22 cellular contexts compared by ENCODE assay signal in the genomic region with DNA sequence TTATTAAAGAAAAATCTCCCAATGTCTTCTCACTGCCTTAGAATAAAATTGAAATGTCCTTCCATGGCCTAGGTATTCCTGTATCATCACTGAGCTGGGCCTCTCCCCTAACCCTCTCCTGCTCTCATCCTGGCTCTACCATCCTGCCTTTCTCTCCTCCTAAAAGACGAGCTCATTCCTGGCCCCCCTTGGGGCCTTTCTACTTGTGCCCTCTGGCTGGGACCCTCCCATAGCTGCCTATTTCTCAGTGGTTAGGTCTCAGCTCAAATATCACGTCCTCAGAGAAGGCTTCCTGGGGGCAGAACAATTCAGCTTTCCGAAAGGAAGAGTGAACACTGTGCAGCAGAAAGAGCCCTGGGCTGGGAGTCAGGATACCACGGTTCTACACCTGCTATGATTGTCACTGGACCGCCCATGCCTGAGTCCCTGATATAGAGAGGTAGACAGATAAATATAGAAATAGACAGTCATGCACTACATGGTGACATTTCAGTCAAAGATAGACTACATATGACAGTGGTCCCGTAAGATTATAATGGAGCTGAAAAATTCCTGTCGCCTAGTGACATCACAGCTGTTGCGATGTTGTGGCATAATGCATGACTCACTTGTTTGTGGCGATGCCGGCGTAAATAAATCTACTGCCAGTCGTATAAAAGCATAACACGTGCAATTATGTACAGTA. TPM values are rescaled to one million over a fixed set of nuclear protein-coding genes. Genes with fewer than 3 reads are reported as not detected.
DNase-seq lines count a peak whose midpoint lies in the region; ATAC-seq, FAIRE-seq and TF ChIP-seq lines count a peak whose summit lies in the region.
"Had no signal": no experiment of that assay in that cellular context is flagged by ENCODE, and none has a peak within 500 bp of the region (broad histone marks: within the 10 kb centered on the region; RNA-seq: fewer than 3 reads in every experiment).

No MANE protein-coding gene starts in this region.

- H3K4me1 ChIP-seq in A549 (no peaks in the 10 kb centered on the region), ectodermal cell (ENCODE audit: control insufficient read depth, insufficient read depth, low read length) (peaks cover 13% of the 10 kb centered on the region), neuronal stem cell (ENCODE audit: control insufficient read depth in 2 of 2, insufficient read depth in 1 of 2, low read depth in 1 of 2, low read length in 2 of 2) (peaks cover 3 to 6% of the 10 kb centered on the region in 2 donors), lower lobe of right lung (no peaks in the 10 kb centered on the region)

- DNase-seq in A549 (ENCODE audit: low read depth in 1 of 2, low spot score in 1 of 2) = no peak
- peak; percentile 30 for DNase-seq in ELF-1 (ENCODE audit: low read depth, low spot score)
- DNase-seq in neuronal stem cell (ENCODE audit: low spot score) = peak; percentile 26
- DNase-seq in NCI-H345 treated with DMSO at 0.1 percent for 48 hours (lab: John Stamatoyannopoulos, UW; ENCODE audit: unreplicated experiment) = no peak
- DNase-seq in lower lobe of right lung = no peak
- DNase-seq in NAMALWA (ENCODE audit: low spot score) = no peak
- DNase-seq: C1 segment of cervical spinal cord; DMS79; H7; NCI-H1417 treated with DMSO at 0.1 percent for 48 hours; NCI-H187 treated with DMSO at 0.1 percent for 48 hours; NCI-H2171; NCI-H446; NCI-H748 treated with DMSO at 0.1 percent for 48 hours; NK-92 treated with Interleukin-12 subunit alpha and Interleukin-12 subunit beta, amount 100 ng/mL, for 24 hours; SHP77 had no signal

- H3K36me3 ChIP-seq in ectodermal cell (ENCODE audit: control insufficient read depth, insufficient read depth, low read length) (peaks cover 9% of the 10 kb centered on the region), neuronal stem cell (replicated peaks in 1 of 2; ENCODE audit: control insufficient read depth in 2 of 2, insufficient read depth in 2 of 2, low read length in 2 of 2) (peaks cover 7 to 53% of the 10 kb centered on the region in 2 donors), lower lobe of right lung (peaks cover 79% of the 10 kb centered on the region)

- 87% methylated on average over 13 of the region's 13 CpGs for WGBS in A549 (ENCODE audit: missing lambda C conversion rate)
- 60 to 68% methylated on average over 11 to 13 of the region's 13 CpGs for WGBS in ectodermal cell, 2 experiments
- WGBS in neuronal stem cell (ENCODE audit: extremely low coverage in 2 of 2, insufficient read length in 2 of 2, insufficient replicate concordance in 1 of 2), 2 donors = no CpG with 5 or more reads among the region's 13 CpGs

- TF ChIP-seq EP300 in A549 (IDR thresholded peaks at IDR 0.05) = no peak

- H3K4ac ChIP-seq in neuronal stem cell (ENCODE audit: low read length) = no peak overlapping the region

- H3K9me3 ChIP-seq in A549 (no peaks in the 10 kb centered on the region), ectodermal cell (ENCODE audit: control insufficient read depth, low read length) (no peaks in the 10 kb centered on the region), neuronal stem cell (replicated peaks in 1 of 2; ENCODE audit: control insufficient read depth in 2 of 2, insufficient read depth in 1 of 2, low read depth in 1 of 2, low read length in 2 of 2) (no peaks in the 10 kb centered on the region), lower lobe of right lung (no peaks in the 10 kb centered on the region)

- CTCF ChIA-PET in A549 (lab: Yijun Ruan, JAX) = interaction anchor here (0.7 to 2.5 kb wide), 8 partner anchors 9 to 320 kb away, joined by 3 to 9 read pairs (median 4); a partner anchor contains a TSS

- no peak for FAIRE-seq in A549 (lab: Jason Lieb, UNC)
- FAIRE-seq: RCC 7860 had no signal

- H2AK5ac ChIP-seq in neuronal stem cell (ENCODE audit: low read depth, low read length) = no peak overlapping the region

- H3K14ac ChIP-seq in neuronal stem cell (ENCODE audit: low read length) = no peak overlapping the region

- H3K23ac ChIP-seq in neuronal stem cell (ENCODE audit: low read depth, low read length, poor library complexity) = no peak overlapping the region

- H3K9ac ChIP-seq in neuronal stem cell (ENCODE audit: low read depth, low read length, poor library complexity) = no peak overlapping the region
- H3K9ac ChIP-seq: KMS-11 had no signal

- H3K27ac ChIP-seq in A549 (no peak overlapping the region), ectodermal cell (ENCODE audit: insufficient read depth, low read depth, low read length, poor library complexity, severe bottlenecking) (peak overlapping the region; percentile 50), neuronal stem cell (replicated peaks; ENCODE audit: low read length) (peak overlapping the region; percentile 14), lower lobe of right lung (no peak overlapping the region)
- H3K27ac ChIP-seq: KMS-11, SK-N-MC had no signal

- no peak for TF ChIP-seq POLR2A in A549 (IDR thresholded peaks at IDR 0.05; ENCODE audit: low read length)

- H3K79me1 ChIP-seq in neuronal stem cell (ENCODE audit: low read depth, low read length) = no peaks in the 10 kb centered on the region

- H3K4me2 ChIP-seq in A549 = no peak overlapping the region
- H3K4me2 ChIP-seq in neuronal stem cell (ENCODE audit: insufficient read depth, low read length, poor library complexity, severe bottlenecking) = no peak overlapping the region
- H3K4me2 ChIP-seq: KMS-11 had no signal

- no peak overlapping the region for H2BK5ac ChIP-seq in neuronal stem cell (ENCODE audit: low read length)

- POLR2A ChIA-PET in A549 (lab: Yijun Ruan, JAX) = no interaction called here

- no peak for TF ChIP-seq RAD21 in A549 (conservative IDR thresholded peaks at IDR 0.05 in 1 of 2, IDR thresholded peaks at IDR 0.05 in 1 of 2)

- ATAC-seq in A549 (no peak), lower lobe of right lung (no peak)

- intact Hi-C loops in lower lobe of right lung (cut with DNase I) = no loop called here

- H2AFZ ChIP-seq in neuronal stem cell (ENCODE audit: low read length) = no peak overlapping the region

- H2BK12ac ChIP-seq in neuronal stem cell (ENCODE audit: low read length) = no peak overlapping the region

- H3K27me3 ChIP-seq in ectodermal cell (ENCODE audit: control insufficient read depth, insufficient read depth, low read length, poor library complexity, severe bottlenecking) (no peaks in the 10 kb centered on the region), neuronal stem cell (ENCODE audit: control insufficient read depth in 3 of 3, insufficient read depth in 3 of 3, low read depth in 1 of 3, low read length in 3 of 3) (no peaks in the 10 kb centered on the region), lower lobe of right lung (ENCODE audit: low read depth) (no peaks in the 10 kb centered on the region)

- no peak overlapping the region for H2BK15ac ChIP-seq in neuronal stem cell (ENCODE audit: low read length)

- TF ChIP-seq CTCF in A549 (IDR thresholded peaks at IDR 0.05) (no peak), lower lobe of right lung (IDR thresholded peaks at IDR 0.05) (no peak)

- no peak overlapping the region for H4K91ac ChIP-seq in neuronal stem cell (ENCODE audit: low read depth, low read length, poor library complexity)

- H3K4me3 ChIP-seq in A549 (no peak overlapping the region), ectodermal cell (ENCODE audit: insufficient read depth, low read depth, low read length) (no peak overlapping the region), neuronal stem cell (ENCODE audit: low read length in 2 of 2) (no peak overlapping the region), lower lobe of right lung (no peak overlapping the region)
- H3K4me3 ChIP-seq: SK-N-MC had no signal

- H4K8ac ChIP-seq in neuronal stem cell (ENCODE audit: low read depth, low read length) = no peak overlapping the region

- H3K18ac ChIP-seq in neuronal stem cell (ENCODE audit: low read length) = no peak overlapping the region

- no peak overlapping the region for H2BK120ac ChIP-seq in neuronal stem cell (ENCODE audit: low read depth, low read length)

RNA-seq across cellular contexts. Expression of a gene that starts 9.4 kb away (rescaled TPM):
- polyA plus RNA-seq in A549 (2011; rRNA removed) (29.0 and 38.4 TPM in 2 replicates), A549 (2017; fragmentation: RNase III; extraction: RNeasy Plus Mini Kit Qiagen cat#74134 plus additional on column Dnase treatment) (40.8 to 42.8 TPM (median 40.9 TPM) in 3 replicates)
- polyA plus RNA-seq in A549 (2012; cell fraction: cytosol; rRNA removed) = 73.2 and 84.2 TPM in 2 replicates
- polyA plus RNA-seq in A549 (2012; cell fraction: nucleus; rRNA removed) = 159 and 164 TPM in 2 replicates
- polyA minus RNA-seq in A549 (2011; rRNA and poly(A)+ RNA removed) = 54.4 and 63.2 TPM in 2 replicates
- 47.8 TPM for polyA plus RNA-seq in ectodermal cell (2013, experiment 1 of 4)
- 35.3 TPM for polyA plus RNA-seq in ectodermal cell (2013, experiment 2 of 4)
- 33.0 TPM for polyA plus RNA-seq in ectodermal cell (2013, experiment 3 of 4)
- 36.0 TPM for polyA plus RNA-seq in ectodermal cell (2013, experiment 4 of 4)
- polyA plus RNA-seq in neuronal stem cell (2013, experiment 1 of 2) = 35.4 TPM
- 35.1 TPM for polyA plus RNA-seq in neuronal stem cell (2013, experiment 2 of 2)
- total RNA-seq in lower lobe of right lung = 79.5 TPM

RNA-seq across cellular contexts. Expression of a gene that starts 39.9 kb away (rescaled TPM):
- polyA plus RNA-seq in A549 (2011; rRNA removed) (0.06 and 0.20 TPM in 2 replicates), A549 (2017; fragmentation: RNase III; extraction: RNeasy Plus Mini Kit Qiagen cat#74134 plus additional on column Dnase treatment) (0.09 TPM in 1 of 3 replicates, not detected in the others)
- 0.01 and 0.10 TPM in 2 replicates for polyA plus RNA-seq in A549 (2012; cell fraction: cytosol; rRNA removed)
- 0.04 TPM in 1 of 2 replicates, not detected in the other for polyA plus RNA-seq in A549 (2012; cell fraction: nucleus; rRNA removed)
- polyA minus RNA-seq in A549 (2011; rRNA and poly(A)+ RNA removed) = 0.21 TPM in 1 of 2 replicates, not detected in the other
- 0.65 TPM for polyA plus RNA-seq in ectodermal cell (2013, experiment 1 of 4)
- 0.57 TPM for polyA plus RNA-seq in ectodermal cell (2013, experiment 2 of 4)
- 1.0 TPM for polyA plus RNA-seq in ectodermal cell (2013, experiment 3 of 4)
- polyA plus RNA-seq in ectodermal cell (2013, experiment 4 of 4) = 0.45 TPM
- 0.24 TPM for polyA plus RNA-seq in neuronal stem cell (2013, experiment 1 of 2)
- 0.39 TPM for polyA plus RNA-seq in neuronal stem cell (2013, experiment 2 of 2)
- total RNA-seq in lower lobe of right lung = 64.5 TPM
- total RNA-seq: M059J, OCI-LY7 had no signal

RNA-seq across cellular contexts. Expression of a gene that starts 45.8 kb away (rescaled TPM):
- not detected in 2 replicates for polyA plus RNA-seq in A549 (2011; rRNA removed)
- not detected in 2 replicates for polyA plus RNA-seq in A549 (2012; cell fraction: cytosol; rRNA removed)
- not detected in 2 replicates for polyA plus RNA-seq in A549 (2012; cell fraction: nucleus; rRNA removed)
- polyA plus RNA-seq in A549 (2017; fragmentation: RNase III; extraction: RNeasy Plus Mini Kit Qiagen cat#74134 plus additional on column Dnase treatment) = not detected in 3 replicates
- not detected in 2 replicates for polyA minus RNA-seq in A549 (2011; rRNA and poly(A)+ RNA removed)
- polyA plus RNA-seq in ectodermal cell (2013, experiment 1 of 4) = not detected
- not detected for polyA plus RNA-seq in ectodermal cell (2013, experiment 2 of 4)
- not detected for polyA plus RNA-seq in ectodermal cell (2013, experiment 3 of 4)
- 0.32 TPM for polyA plus RNA-seq in ectodermal cell (2013, experiment 4 of 4)
- polyA plus RNA-seq in neuronal stem cell (2013, experiment 1 of 2) = not detected
- not detected for polyA plus RNA-seq in neuronal stem cell (2013, experiment 2 of 2)
- total RNA-seq in lower lobe of right lung = not detected
- total RNA-seq: H7, M059J, OCI-LY7 had no signal

RNA-seq across cellular contexts. Expression of a gene that starts 56.3 kb away (rescaled TPM):
- polyA plus RNA-seq in A549 (2011; rRNA removed) = 2.3 TPM in 2 replicates
- polyA plus RNA-seq in A549 (2012; cell fraction: cytosol; rRNA removed) = 5.8 and 7.2 TPM in 2 replicates
- polyA plus RNA-seq in A549 (2012; cell fraction: nucleus; rRNA removed) = 25.9 and 31.3 TPM in 2 replicates
- 9.3 to 13.0 TPM (median 11.5 TPM) in 3 replicates for polyA plus RNA-seq in A549 (2017; fragmentation: RNase III; extraction: RNeasy Plus Mini Kit Qiagen cat#74134 plus additional on column Dnase treatment)
- 3.1 and 6.2 TPM in 2 replicates for polyA minus RNA-seq in A549 (2011; rRNA and poly(A)+ RNA removed)
- 19.7 TPM for polyA plus RNA-seq in ectodermal cell (2013, experiment 1 of 4)
- polyA plus RNA-seq in ectodermal cell (2013, experiment 2 of 4) = 20.8 TPM
- 19.4 TPM for polyA plus RNA-seq in ectodermal cell (2013, experiment 3 of 4)
- polyA plus RNA-seq in ectodermal cell (2013, experiment 4 of 4) = 25.0 TPM
- polyA plus RNA-seq in neuronal stem cell (2013, experiment 1 of 2) = 24.0 TPM
- polyA plus RNA-seq in neuronal stem cell (2013, experiment 2 of 2) = 23.9 TPM
- total RNA-seq in lower lobe of right lung = 6.5 TPM

Comparison
In these comparisons a context has a peak if more than half of its experiments do, and no peak if none do; other contexts are left out.
1. DNase-seq: peak in ELF-1 (single experiment) and neuronal stem cell (single experiment); none in A549 (0 of 2), NCI-H345 treated with DMSO at 0.1 percent for 48 hours (single experiment), lower lobe of right lung (single experiment) and NAMALWA (single experiment).
2. H3K27ac ChIP-seq: peak in ectodermal cell (single experiment) and neuronal stem cell (single experiment); none in A549 (0 of 2) and lower lobe of right lung (single experiment).